ENCODE assay signal across 34 cellular contexts in the genomic region with DNA sequence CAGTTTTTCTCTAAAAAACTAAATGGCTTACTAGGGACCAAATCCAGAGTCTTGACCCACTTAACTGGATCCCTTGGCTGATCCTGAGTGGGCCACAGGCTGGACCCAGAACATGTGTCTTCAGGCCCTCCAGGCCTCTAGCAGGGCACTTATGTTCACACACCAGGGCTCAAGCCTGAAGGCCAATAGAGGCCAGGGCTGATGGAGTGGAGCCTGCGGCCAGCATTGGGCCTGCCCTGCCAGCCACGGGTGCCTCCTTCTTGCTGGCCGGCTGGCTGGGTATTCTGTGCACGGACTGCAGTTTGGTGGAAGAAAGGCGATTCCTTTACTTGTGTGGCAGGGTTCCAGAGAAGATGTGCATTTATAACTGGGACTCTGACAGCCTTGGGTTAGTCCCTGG.
"Had no signal": no experiment of that assay in that cellular context is flagged by ENCODE, and none has a peak within 500 bp of the region (broad histone marks: within the 10 kb centered on the region; RNA-seq: fewer than 3 reads in every experiment).

No MANE protein-coding gene starts in this region.

- H3K36me3 ChIP-seq: MG63 had no signal

- H3K27ac ChIP-seq: KMS-11 had no signal

- H3K4me3 ChIP-seq: MG63 had no signal

- H3K9me3 ChIP-seq: MG63 had no signal

- H3K27me3 ChIP-seq: MG63 had no signal

- DNase-seq: Karpas-422, Kasumi-1, MG63, MM.1S, MV-4-11, NCI-H1048, NCI-H1092, NCI-H1092 treated with DMSO at 0.1 percent for 48 hours, NCI-H1105, NCI-H1105 treated with DMSO at 0.1 percent for 48 hours, NCI-H1417, NCI-H1417 treated with DMSO at 0.1 percent for 48 hours, NCI-H1436, NCI-H1436 treated with DMSO at 0.1 percent for 48 hours, NCI-H146, NCI-H1694, NCI-H1694 treated with DMSO at 0.1 percent for 48 hours, NCI-H187, NCI-H187 treated with DMSO at 0.1 percent for 48 hours, NCI-H1930, NCI-H2029, NCI-H2029 treated with DMSO at 0.1 percent for 48 hours, NCI-H2081, NCI-H2081 treated with DMSO at 0.1 percent for 48 hours, NCI-H2171, NCI-H2171 treated with DMSO at 0.1 percent for 48 hours, NCI-H2227 treated with DMSO at 0.1 percent for 48 hours, NCI-H226, NCI-H345, NCI-H446, NCI-H446 treated with DMSO at 0.1 percent for 48 hours, NCI-H510A, NCI-H510A treated with DMSO at 0.1 percent for 48 hours had no signal
